8 cellular contexts compared by ENCODE assay signal in the genomic region with DNA sequence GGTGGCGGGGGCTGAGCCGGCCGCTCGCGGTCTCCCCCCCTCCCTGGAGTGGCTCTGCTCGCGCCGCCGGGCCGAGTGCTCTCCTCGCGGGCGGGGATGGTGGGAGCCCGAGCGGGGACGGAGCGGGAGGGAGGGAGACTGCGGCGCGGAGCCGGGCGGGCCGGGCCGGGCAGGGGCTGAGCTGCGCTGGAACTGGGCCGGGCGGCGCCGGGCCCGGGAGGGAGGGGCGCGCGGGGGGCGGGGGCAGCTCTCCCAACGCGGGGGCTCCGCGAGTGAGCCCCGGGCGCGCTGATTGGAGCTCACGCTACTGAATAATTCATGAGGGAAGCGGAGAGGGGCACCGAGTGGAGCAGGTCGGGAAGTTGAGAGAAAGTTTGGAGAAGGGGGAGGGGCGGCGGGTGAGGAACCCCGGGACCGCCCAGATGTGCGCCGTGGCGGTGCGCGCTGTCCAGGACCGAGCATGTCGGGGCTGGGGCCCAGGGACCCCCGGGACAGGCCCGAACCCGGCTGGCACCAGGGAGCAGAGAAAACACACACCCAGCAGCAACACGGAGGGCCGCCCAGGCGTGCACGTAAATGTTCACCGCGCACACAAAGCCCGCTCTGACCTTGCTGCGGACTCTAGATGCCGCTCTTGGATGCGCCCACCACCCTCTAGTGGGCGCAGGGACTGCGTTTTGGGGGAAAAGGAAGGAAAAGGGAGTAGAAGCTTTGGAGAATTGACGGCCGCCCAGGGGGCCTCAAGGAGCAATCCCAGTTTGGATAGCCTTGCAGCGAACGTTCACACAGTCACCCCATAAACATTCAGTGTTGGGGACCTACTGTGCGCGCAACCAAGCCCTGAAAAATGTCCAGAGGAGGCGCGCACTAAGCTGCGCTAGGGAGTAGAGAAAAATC. TPM values are rescaled to one million over a fixed set of nuclear protein-coding genes. Genes with fewer than 3 reads are reported as not detected.
DNase-seq lines count a peak whose midpoint lies in the region; ATAC-seq, FAIRE-seq and TF ChIP-seq lines count a peak whose summit lies in the region.

A gene (minus strand): TSS at position 194 of the 897 bp plus-strand sequence. CDS start 493 bp downstream, outside the sequence.

- H3K9ac ChIP-seq in neural progenitor cell = peak within 1 kb of the TSS; percentile 69

- peak within 1 kb of the TSS; percentile 99 for H3K4me2 ChIP-seq in neural progenitor cell

- peaks cover 42% of the 10 kb centered on the region for H3K27me3 Mint-ChIP-seq in activated T-cell treated with anti-CD3 and anti-CD28 coated beads, Interleukin-2, amount 50 U/mL, for 72 hours (ENCODE audit: low read depth)
- H3K27me3 Mint-ChIP-seq in neural progenitor cell (ENCODE audit: insufficient read depth, low read depth) = peaks cover 12% of the 10 kb centered on the region

- DNase-seq in DMS114 treated with DMSO at 0.1 percent for 48 hours (lab: John Stamatoyannopoulos, UW; ENCODE audit: unreplicated experiment) = peak; percentile 83
- peak; percentile 92 for DNase-seq in KBM-7
- peak; percentile 8 to 14 for DNase-seq in activated T-cell treated with anti-CD3 and anti-CD28 coated beads, Interleukin-2, amount 50 U/mL, for 72 hours
- peak; percentile 33 to 52 for DNase-seq in frontal cortex (ENCODE audit: low spot score in 2 of 2)
- peak; percentile 95 for DNase-seq in neural progenitor cell (ENCODE audit: low spot score)
- DNase-seq in pons (ENCODE audit: low spot score) = no peak

- ATAC-seq in activated T-cell treated with anti-CD3 and anti-CD28 coated beads, Interleukin-2, amount 50 U/mL, for 72 hours (replicated peaks in 1 of 2) = peak; percentile 61 to 66
- no peak for ATAC-seq in HG03571 (IDR thresholded peaks at IDR 0.05; ENCODE audit: unreplicated experiment)
- ATAC-seq in HG03280 (IDR thresholded peaks at IDR 0.05; ENCODE audit: unreplicated experiment) = no peak

- peak within 1 kb of the TSS; percentile 87 to 88 for H3K4me3 Mint-ChIP-seq in activated T-cell treated with anti-CD3 and anti-CD28 coated beads, Interleukin-2, amount 50 U/mL, for 72 hours
- H3K4me3 Mint-ChIP-seq in neural progenitor cell = peak within 1 kb of the TSS; percentile 98

- peak; percentile 70 for TF ChIP-seq CTCF in neural progenitor cell (IDR thresholded peaks at IDR 0.05)

- peaks cover 50% of the 10 kb centered on the region for H3K79me2 ChIP-seq in neural progenitor cell (ENCODE audit: low read depth)

- H4K20me1 ChIP-seq in neural progenitor cell (ENCODE audit: low read depth) = peaks cover 35% of the 10 kb centered on the region

- H3K36me3 Mint-ChIP-seq in activated T-cell treated with anti-CD3 and anti-CD28 coated beads, Interleukin-2, amount 50 U/mL, for 72 hours (ENCODE audit: insufficient read depth in 2 of 2) = peaks cover 3% of the 10 kb centered on the region in 2 donors
- peaks cover 7% of the 10 kb centered on the region for H3K36me3 Mint-ChIP-seq in neural progenitor cell

- H3K36me3 ChIP-seq in neural progenitor cell = no peaks in the 10 kb centered on the region

- peak within 1 kb of the TSS; percentile 43 for H2AFZ ChIP-seq in neural progenitor cell (replicated peaks)

- H3F3A ChIP-seq in neural progenitor cell (ENCODE audit: low read depth) = peaks cover 20% of the 10 kb centered on the region

- in situ Hi-C loops in KBM-7 (cut with MboI; ENCODE audit: low pct_unique_long_range_greater_than_20kb, low sequenced_read_pairs) = no loop called here

- no peaks in the 10 kb centered on the region for H3K9me3 Mint-ChIP-seq in activated T-cell treated with anti-CD3 and anti-CD28 coated beads, Interleukin-2, amount 50 U/mL, for 72 hours
- H3K9me3 Mint-ChIP-seq in neural progenitor cell = no peaks in the 10 kb centered on the region

- FAIRE-seq in frontal cortex (lab: Jason Lieb, UNC) = no peak

- peak within 1 kb of the TSS; percentile 100 for H3K4me3 ChIP-seq in neural progenitor cell

- H3K27ac Mint-ChIP-seq in activated T-cell treated with anti-CD3 and anti-CD28 coated beads, Interleukin-2, amount 50 U/mL, for 72 hours = no peak within 1 kb of the TSS
- H3K27ac Mint-ChIP-seq in neural progenitor cell = peak within 1 kb of the TSS; percentile 99

- no peaks in the 10 kb centered on the region for H3K27me3 ChIP-seq in neural progenitor cell

- peaks cover 10% of the 10 kb centered on the region for H3K4me1 ChIP-seq in neural progenitor cell

- H3K27ac ChIP-seq in neural progenitor cell = peak within 1 kb of the TSS; percentile 52

- H3K9me3 ChIP-seq in neural progenitor cell (ENCODE audit: low read depth) = no peaks in the 10 kb centered on the region

- peaks cover 18% of the 10 kb centered on the region for H3K4me1 Mint-ChIP-seq in activated T-cell treated with anti-CD3 and anti-CD28 coated beads, Interleukin-2, amount 50 U/mL, for 72 hours (ENCODE audit: low read depth)
- peaks cover 26% of the 10 kb centered on the region for H3K4me1 Mint-ChIP-seq in neural progenitor cell

RNA-seq across cellular contexts. Expression of the gene that starts here (rescaled TPM):
- total RNA-seq in activated T-cell treated with anti-CD3 and anti-CD28 coated beads, Interleukin-2, amount 50 U/mL, for 72 hours = 1 to 10 TPM; 2.4 to 3.4 TPM
- 7.7 TPM for total RNA-seq in frontal cortex
- 66.5 and 106 TPM in 2 replicates for total RNA-seq in neural progenitor cell (ENCODE audit: low replicate concordance)

Comparison
In these comparisons a context has a peak if more than half of its experiments do, and no peak if none do; other contexts are left out.
1. ATAC-seq: peak in activated T-cell treated with anti-CD3 and anti-CD28 coated beads, Interleukin-2, amount 50 U/mL, for 72 hours (2 of 2); none in HG03571 (single experiment) and HG03280 (single experiment).